ENCODE assay signal across 12 cellular contexts in the genomic region with DNA sequence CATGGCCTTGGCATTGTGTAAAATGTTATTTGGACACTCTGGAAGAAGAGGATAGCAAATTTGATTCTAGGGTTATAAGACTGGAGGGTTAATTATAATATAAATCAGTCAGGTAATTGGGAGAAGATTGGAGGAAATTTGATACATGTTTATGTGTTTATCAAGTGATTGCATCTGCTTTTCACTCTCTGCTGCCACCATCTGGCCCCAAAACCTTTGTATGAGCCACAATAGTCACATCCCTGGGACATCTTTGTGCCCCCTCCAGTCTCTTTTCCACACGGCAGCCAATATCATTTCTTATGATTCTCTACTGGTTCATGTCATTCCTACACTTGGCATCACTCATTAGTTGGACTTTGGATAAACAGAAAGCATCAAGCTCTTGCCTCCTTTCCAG.
DNase-seq lines count a peak whose midpoint lies in the region; ATAC-seq, FAIRE-seq and TF ChIP-seq lines count a peak whose summit lies in the region.
"Had no signal": no experiment of that assay in that cellular context is flagged by ENCODE, and none has a peak within 500 bp of the region (broad histone marks: within the 10 kb centered on the region; RNA-seq: fewer than 3 reads in every experiment).

No MANE protein-coding gene starts in this region.

- no peak overlapping the region for H2BK12ac ChIP-seq in mesenchymal stem cell (ENCODE audit: low read length in 2 of 2)

- H3K18ac ChIP-seq in mesenchymal stem cell (ENCODE audit: low read depth in 1 of 2, low read length in 2 of 2): no peak overlapping the region

- no peak overlapping the region for H3K14ac ChIP-seq in mesenchymal stem cell (ENCODE audit: low read length in 2 of 2)

- no peak overlapping the region for H2BK120ac ChIP-seq in mesenchymal stem cell (ENCODE audit: low read depth, low read length)

- DNase-seq in A549 (ENCODE audit: low read depth in 1 of 2, low spot score in 1 of 2): peak in 1 of 2 experiments; percentile 5
- peak; percentile 32 for DNase-seq in H7
- peak; percentile 9 to 10 for DNase-seq in activated CD4-positive, alpha-beta T cell treated with anti-CD3 and anti-CD28 coated beads for 4 hours
- DNase-seq in iPS-NIHi7 (ENCODE audit: extremely low spot score): peak; percentile 51
- DNase-seq in mesenchymal stem cell: no peak
- DNase-seq: effector CD4-positive, alpha-beta T cell; NCI-H226 had no signal

- no peak for TF ChIP-seq EP300 in A549 (IDR thresholded peaks at IDR 0.05)

- H2AFZ ChIP-seq in mesenchymal stem cell (ENCODE audit: low read depth, low read length): no peak overlapping the region

- 3% methylated on average over 1 of the region's 1 CpG for WGBS in A549 (ENCODE audit: missing lambda C conversion rate)
- WGBS in mesenchymal stem cell: 58% methylated on average over 1 of the region's 1 CpG

- H3K27me3 ChIP-seq in H7 (ENCODE audit: control insufficient read depth, insufficient read depth, low read length) (no peaks in the 10 kb centered on the region), mesenchymal stem cell (ENCODE audit: control insufficient read depth in 1 of 2, insufficient read depth in 1 of 2, low read length in 2 of 2) (no peaks in the 10 kb centered on the region)

- no peak overlapping the region for H3K4me2 ChIP-seq in A549
- H3K4me2 ChIP-seq in mesenchymal stem cell (ENCODE audit: low read length, poor library complexity, severe bottlenecking): no peak overlapping the region

- TF ChIP-seq POLR2A in A549 (IDR thresholded peaks at IDR 0.05; ENCODE audit: low read length): no peak

- H3K4me3 ChIP-seq in A549 (no peak overlapping the region), H7 (ENCODE audit: insufficient read depth, low read depth, low read length) (no peak overlapping the region), mesenchymal stem cell (ENCODE audit: insufficient read depth in 1 of 2, low read depth in 1 of 2, low read length in 2 of 2) (no peak overlapping the region)

- H2BK15ac ChIP-seq in mesenchymal stem cell (ENCODE audit: low read depth, poor library complexity, severe bottlenecking): no peak overlapping the region

- no peaks in the 10 kb centered on the region for H3K79me1 ChIP-seq in mesenchymal stem cell (replicated peaks; ENCODE audit: low read length, poor library complexity, severe bottlenecking)

- POLR2A ChIA-PET in A549 (lab: Yijun Ruan, JAX): no interaction called here

- H3K9me3 ChIP-seq in A549 (no peaks in the 10 kb centered on the region), mesenchymal stem cell (ENCODE audit: control insufficient read depth, low read length) (no peaks in the 10 kb centered on the region)
- H3K9me3 ChIP-seq: Caco-2 had no signal

- H4K91ac ChIP-seq in mesenchymal stem cell (ENCODE audit: low read length): no peak overlapping the region

- H2AK5ac ChIP-seq in mesenchymal stem cell (ENCODE audit: low read length, severe bottlenecking): no peak overlapping the region

- ATAC-seq in A549 (no peak), GM21423 (IDR thresholded peaks at IDR 0.05; ENCODE audit: unreplicated experiment) (no peak), HG02885 (IDR thresholded peaks at IDR 0.05; ENCODE audit: poor library complexity, unreplicated experiment) (no peak)
- no peak for ATAC-seq in activated CD4-positive, CD25-positive, alpha-beta regulatory T cell treated with anti-CD3 and anti-CD28 coated beads, Interleukin-2, amount 50 U/mL, for 24 hours
- ATAC-seq: left colon had no signal

- H3K36me3 ChIP-seq in H7 (replicated peaks; ENCODE audit: control insufficient read depth, insufficient read depth, low read length) (no peaks in the 10 kb centered on the region), mesenchymal stem cell (ENCODE audit: control insufficient read depth in 1 of 2, insufficient read depth in 2 of 2, low read depth in 1 of 2, low read length in 2 of 2) (no peaks in the 10 kb centered on the region)

- peak; percentile 23; the same call in 1 of the 3 replicates for TF ChIP-seq CTCF in A549 (IDR thresholded peaks at IDR 0.05)

- H4K8ac ChIP-seq in mesenchymal stem cell (ENCODE audit: low read length): no peak overlapping the region

- no peak overlapping the region for H3K9ac ChIP-seq in mesenchymal stem cell (ENCODE audit: low read length)

- H3K23ac ChIP-seq in mesenchymal stem cell (ENCODE audit: low read length in 2 of 2): no peak overlapping the region

- no peak for FAIRE-seq in A549 (lab: Jason Lieb, UNC)

- H3K27ac ChIP-seq in A549 (no peak overlapping the region), mesenchymal stem cell (ENCODE audit: low read length, poor library complexity, severe bottlenecking) (no peak overlapping the region)

- H3K4ac ChIP-seq in mesenchymal stem cell (ENCODE audit: low read depth in 1 of 2, low read length in 2 of 2): no peak overlapping the region

- 0 out of 5 replicates have a peak, but pooled peaks of 1 of the 2 experiments have one; percentile 19 for TF ChIP-seq RAD21 in A549 (conservative IDR thresholded peaks at IDR 0.05 in 1 of 2, IDR thresholded peaks at IDR 0.05 in 1 of 2)

- CTCF ChIA-PET in A549 (lab: Yijun Ruan, JAX): interaction anchor here (0.6 to 1.1 kb wide), 2 partner anchors 875 to 1154 kb away, joined by 3 to 4 read pairs; no protein-coding TSS in a partner anchor

- no peak overlapping the region for H2BK5ac ChIP-seq in mesenchymal stem cell (ENCODE audit: low read depth, low read length, poor library complexity, severe bottlenecking)

- no peaks in the 10 kb centered on the region for H3K4me1 ChIP-seq in A549
- H3K4me1 ChIP-seq in mesenchymal stem cell (ENCODE audit: control insufficient read depth, insufficient read depth, low read depth, low read length): no peaks in the 10 kb centered on the region
- H3K4me1 ChIP-seq: Caco-2 had no signal

TF ChIP-seq in A549, 52 proteins besides CTCF, POLR2A, EP300 and RAD21:
- peak; percentile 24; the same call in 1 of the 3 replicates for TF ChIP-seq SMC3 (IDR thresholded peaks at IDR 0.05)
- TF ChIP-seq GATA3 (IDR thresholded peaks at IDR 0.05; ENCODE audit: borderline replicate concordance): no peak
